In the genomic region with DNA sequence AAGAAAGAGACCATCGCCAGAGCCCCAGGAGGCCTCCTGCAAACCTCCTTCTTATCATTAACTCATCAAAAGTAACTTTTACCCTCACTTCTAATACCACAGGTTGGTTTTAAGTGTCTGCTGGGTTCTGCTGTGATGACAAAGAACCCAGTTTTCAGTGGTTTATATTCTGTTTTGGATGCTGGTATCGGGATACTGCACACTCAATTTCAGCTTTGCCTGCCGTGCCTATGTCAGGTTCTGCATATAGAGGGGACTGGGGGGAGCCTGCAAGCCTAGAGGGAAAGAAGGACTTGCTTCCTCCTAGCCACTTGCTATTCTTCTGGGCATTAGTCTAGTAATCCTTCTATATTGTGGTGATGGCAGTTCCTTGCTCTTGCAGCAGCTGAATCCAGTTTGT, we compare ENCODE assay signal across 27 cellular contexts.
DNase-seq lines count a peak whose midpoint lies in the region; ATAC-seq and TF ChIP-seq lines count a peak whose summit lies in the region.
"Had no signal": no experiment of that assay in that cellular context is flagged by ENCODE, and none has a peak within 500 bp of the region (broad histone marks: within the 10 kb centered on the region; RNA-seq: fewer than 3 reads in every experiment).

No MANE protein-coding gene starts in this region.

- H3K9me3 ChIP-seq in CD8-positive, alpha-beta memory T cell (ENCODE audit: low read length) = no peaks in the 10 kb centered on the region
- H3K9me3 ChIP-seq in OCI-LY3 (ENCODE audit: insufficient read depth, low read length) (no peaks in the 10 kb centered on the region), PC-3 (ENCODE audit: low read length) (no peaks in the 10 kb centered on the region)
- H3K9me3 ChIP-seq: breast epithelium, psoas muscle had no signal

- H3K27ac Mint-ChIP-seq in activated naive CD4-positive, alpha-beta T cell treated with anti-CD3 and anti-CD28 coated beads, Interleukin-2, amount 50 U/mL, for 72 hours = no peak overlapping the region
- H3K27ac Mint-ChIP-seq in CD8-positive, alpha-beta memory T cell = peak overlapping the region; percentile 43 to 93 (median 64)
- no peak overlapping the region for H3K27ac Mint-ChIP-seq in stimulated activated effector memory CD8-positive, alpha-beta T cell treated with anti-CD3 and anti-CD28 coated beads, Interleukin-12 subunit alpha, Interleukin-12 subunit beta, amount 100 ng/mL, for 72 hours
- H3K27ac Mint-ChIP-seq in Calu3 (ENCODE audit: unreplicated experiment) = no peak overlapping the region
- H3K27ac Mint-ChIP-seq: activated CD4-positive, alpha-beta T cell treated with anti-CD3 and anti-CD28 coated beads, Interleukin-2, amount 10 ng/mL, durations not matched to agents 7 days and 5 days; HFFc6; T-helper 1 cell treated with Interleukin-12 subunit alpha and Interleukin-12 subunit beta and Interleukin-4 antibody, amounts not matched to agents 30 μg/mL and 1 μg/mL, for 36 hours; type B pancreatic cell had no signal

- BruUV-seq in PC-3 (replicated peaks; lab: Mats Ljungman, UMichigan) = no TSS peak
- no TSS peak for BruUV-seq in Calu3 (replicated peaks; lab: Mats Ljungman, UMichigan)

- H3K9me2 ChIP-seq in PC-3 (replicated peaks; ENCODE audit: low read length) = no peaks in the 10 kb centered on the region

- no peaks in the 10 kb centered on the region for H3K36me3 Mint-ChIP-seq in activated naive CD4-positive, alpha-beta T cell treated with anti-CD3 and anti-CD28 coated beads, Interleukin-2, amount 50 U/mL, for 72 hours
- peaks cover 0 to 2% (median 0%) of the 10 kb centered on the region in 3 donors for H3K36me3 Mint-ChIP-seq in CD8-positive, alpha-beta memory T cell
- peaks cover 12% of the 10 kb centered on the region for H3K36me3 Mint-ChIP-seq in stimulated activated effector memory CD8-positive, alpha-beta T cell treated with anti-CD3 and anti-CD28 coated beads, Interleukin-12 subunit alpha, Interleukin-12 subunit beta, amount 100 ng/mL, for 72 hours
- no peaks in the 10 kb centered on the region for H3K36me3 Mint-ChIP-seq in Calu3 (ENCODE audit: insufficient read depth, unreplicated experiment)
- H3K36me3 Mint-ChIP-seq: type B pancreatic cell had no signal

- H3K4me2 ChIP-seq in OCI-LY3 (ENCODE audit: low read length) (peak overlapping the region; percentile 46), PC-3 (ENCODE audit: low read length) (no peak overlapping the region)
- H3K4me2 ChIP-seq: KMS-11 had no signal

- peaks cover 0 to 6% of the 10 kb centered on the region in 2 donors for H3K9me3 Mint-ChIP-seq in activated naive CD4-positive, alpha-beta T cell treated with anti-CD3 and anti-CD28 coated beads, Interleukin-2, amount 50 U/mL, for 72 hours
- peaks cover 0 to 2% (median 0%) of the 10 kb centered on the region in 5 donors for H3K9me3 Mint-ChIP-seq in CD8-positive, alpha-beta memory T cell
- no peaks in the 10 kb centered on the region for H3K9me3 Mint-ChIP-seq in stimulated activated effector memory CD8-positive, alpha-beta T cell treated with anti-CD3 and anti-CD28 coated beads, Interleukin-12 subunit alpha, Interleukin-12 subunit beta, amount 100 ng/mL, for 72 hours
- H3K9me3 Mint-ChIP-seq in Calu3 (ENCODE audit: low read depth, unreplicated experiment) = no peaks in the 10 kb centered on the region
- H3K9me3 Mint-ChIP-seq: HFFc6 had no signal

- ATAC-seq in activated naive CD4-positive, alpha-beta T cell treated with anti-CD3 and anti-CD28 coated beads, Interleukin-2, amount 50 U/mL, for 72 hours = peak; percentile 67 to 83
- peak; percentile 92 for ATAC-seq in stimulated activated effector memory CD8-positive, alpha-beta T cell treated with anti-CD3 and anti-CD28 coated beads, Interleukin-12 subunit alpha, Interleukin-12 subunit beta, amount 100 ng/mL, for 72 hours
- no peak for ATAC-seq in PC-3
- ATAC-seq: GM12878, psoas muscle had no signal

- H3K4me3 ChIP-seq in CD8-positive, alpha-beta memory T cell (ENCODE audit: low read length) = no peak overlapping the region
- 0 out of 2 replicates have a peak overlapping the region, but pooled peaks have one; percentile 8 for H3K4me3 ChIP-seq in OCI-LY3 (ENCODE audit: low read length)
- no peak overlapping the region for H3K4me3 ChIP-seq in PC-3 (ENCODE audit: low read length)
- H3K4me3 ChIP-seq: BLaER1 treated with 17β-estradiol and CSF1 and Interleukin-3, amounts not matched to agents 10 nM and 100 nM; breast epithelium; GM12878; left ventricle myocardium inferior; psoas muscle; sigmoid colon had no signal

- intact Hi-C loops in PC-3 (cut with micrococcal nuclease) (no loop called here), Calu3 (cut with micrococcal nuclease; ENCODE audit: unreplicated experiment) (no loop called here)

- no peaks in the 10 kb centered on the region for H3K79me2 ChIP-seq in OCI-LY3 (ENCODE audit: low read length)
- no peaks in the 10 kb centered on the region for H3K79me2 ChIP-seq in PC-3 (ENCODE audit: low read length)

- H3K36me3 ChIP-seq in CD8-positive, alpha-beta memory T cell (ENCODE audit: insufficient read depth, low read length) = no peaks in the 10 kb centered on the region
- H3K36me3 ChIP-seq in OCI-LY3 (replicated peaks; ENCODE audit: low read depth, low read length) (no peaks in the 10 kb centered on the region), PC-3 (ENCODE audit: low read depth, low read length) (no peaks in the 10 kb centered on the region)
- H3K36me3 ChIP-seq: BLaER1 treated with 17β-estradiol and CSF1 and Interleukin-3, amounts not matched to agents 10 nM and 100 nM; breast epithelium; left ventricle myocardium inferior; sigmoid colon had no signal

- peaks cover 24% of the 10 kb centered on the region for H3K4me1 ChIP-seq in CD8-positive, alpha-beta memory T cell (ENCODE audit: insufficient read depth, low read length)
- H3K4me1 ChIP-seq in OCI-LY3 (ENCODE audit: low read length) (peaks cover 12% of the 10 kb centered on the region), PC-3 (ENCODE audit: insufficient read depth, low read length) (no peaks in the 10 kb centered on the region)
- H3K4me1 ChIP-seq: breast epithelium, left ventricle myocardium inferior, psoas muscle, sigmoid colon had no signal

- CTCF ChIA-PET in CD8-positive, alpha-beta memory T cell (lab: Charles Lee) = interaction anchor here (0.7 kb wide), 1 partner anchor 260 kb away, joined by 3 read pairs; no protein-coding TSS in a partner anchor
- CTCF ChIA-PET in PC-3 (lab: Charles Lee) (no interaction called here), Calu3 (lab: Charles Lee) (no interaction called here)

- H3K27me3 ChIP-seq in CD8-positive, alpha-beta memory T cell (ENCODE audit: insufficient read depth, low read length, poor library complexity, severe bottlenecking) = no peaks in the 10 kb centered on the region
- H3K27me3 ChIP-seq in OCI-LY3 (ENCODE audit: low read depth, low read length) (peaks cover 48% of the 10 kb centered on the region), PC-3 (ENCODE audit: low read length) (no peaks in the 10 kb centered on the region)
- H3K27me3 ChIP-seq: BLaER1 treated with 17β-estradiol and CSF1 and Interleukin-3, amounts not matched to agents 10 nM and 100 nM; breast epithelium; sigmoid colon had no signal

- peak overlapping the region in 6 of 7 donors; percentile 15 to 82 (median 51) for H3K4me3 Mint-ChIP-seq in CD8-positive, alpha-beta memory T cell
- H3K4me3 Mint-ChIP-seq in stimulated activated effector memory CD8-positive, alpha-beta T cell treated with anti-CD3 and anti-CD28 coated beads, Interleukin-12 subunit alpha, Interleukin-12 subunit beta, amount 100 ng/mL, for 72 hours = no peak overlapping the region
- H3K4me3 Mint-ChIP-seq in Calu3 (ENCODE audit: low read depth, unreplicated experiment) = no peak overlapping the region
- H3K4me3 Mint-ChIP-seq: activated CD4-positive, alpha-beta T cell treated with anti-CD3 and anti-CD28 coated beads, Interleukin-2, amount 10 ng/mL, durations not matched to agents 7 days and 5 days; HFFc6; T-helper 1 cell treated with Interleukin-12 subunit alpha and Interleukin-12 subunit beta and Interleukin-4 antibody, amounts not matched to agents 30 μg/mL and 1 μg/mL, for 36 hours; type B pancreatic cell had no signal

- H3F3A ChIP-seq in PC-3 (ENCODE audit: low read length, unreplicated experiment) = no peaks in the 10 kb centered on the region

- no peak overlapping the region for H3K9ac ChIP-seq in OCI-LY3 (ENCODE audit: low read length)
- no peak overlapping the region for H3K9ac ChIP-seq in PC-3 (ENCODE audit: low read length)
- H3K9ac ChIP-seq: BLaER1 treated with 17β-estradiol and CSF1 and Interleukin-3, amounts not matched to agents 10 nM and 100 nM; KMS-11 had no signal

- H3K4me1 Mint-ChIP-seq in CD8-positive, alpha-beta memory T cell = peaks cover 59 to 70% (median 69%) of the 10 kb centered on the region in 3 donors
- peaks cover 57% of the 10 kb centered on the region for H3K4me1 Mint-ChIP-seq in stimulated activated effector memory CD8-positive, alpha-beta T cell treated with anti-CD3 and anti-CD28 coated beads, Interleukin-12 subunit alpha, Interleukin-12 subunit beta, amount 100 ng/mL, for 72 hours
- H3K4me1 Mint-ChIP-seq in Calu3 (ENCODE audit: low read depth, unreplicated experiment) = no peaks in the 10 kb centered on the region

- no peak overlapping the region; the same call in 1 of the 2 replicates for H2AFZ ChIP-seq in OCI-LY3 (ENCODE audit: low read depth, low read length)
- H2AFZ ChIP-seq in PC-3 (ENCODE audit: low read length) = no peak overlapping the region

- H3K27me3 Mint-ChIP-seq in CD8-positive, alpha-beta memory T cell = no peaks in the 10 kb centered on the region
- no peaks in the 10 kb centered on the region for H3K27me3 Mint-ChIP-seq in Calu3 (ENCODE audit: unreplicated experiment)
- H3K27me3 Mint-ChIP-seq: type B pancreatic cell had no signal

- 0 out of 2 replicates have a peak, but pooled peaks cover 7% of the 10 kb centered on the region for H4K20me1 ChIP-seq in OCI-LY3 (ENCODE audit: insufficient read depth, low read length)
- no peaks in the 10 kb centered on the region for H4K20me1 ChIP-seq in PC-3 (ENCODE audit: low read length)
- H4K20me1 ChIP-seq: BLaER1 treated with 17β-estradiol and CSF1 and Interleukin-3, amounts not matched to agents 10 nM and 100 nM had no signal

- H3K27ac ChIP-seq in CD8-positive, alpha-beta memory T cell (ENCODE audit: low read depth, low read length) = no peak overlapping the region
- H3K27ac ChIP-seq in OCI-LY3 (ENCODE audit: low read length) = no peak overlapping the region
- no peak overlapping the region for H3K27ac ChIP-seq in PC-3 (ENCODE audit: low read length)
- H3K27ac ChIP-seq: BLaER1 treated with 17β-estradiol and CSF1 and Interleukin-3, amounts not matched to agents 10 nM and 100 nM; breast epithelium; KMS-11; left ventricle myocardium inferior; psoas muscle; RWPE1; sigmoid colon had no signal

- no peak for DNase-seq in activated naive CD4-positive, alpha-beta T cell treated with anti-CD3 and anti-CD28 coated beads, Interleukin-2, amount 50 U/mL, for 72 hours (ENCODE audit: low spot score in 2 of 2)
- no peak for DNase-seq in activated naive CD4-positive, alpha-beta T cell (lab: John Stamatoyannopoulos, UW)
- DNase-seq in CD8-positive, alpha-beta memory T cell = no peak
- peak in 1 of 2 donors; percentile 61 for DNase-seq in stimulated activated effector memory CD8-positive, alpha-beta T cell treated with anti-CD3 and anti-CD28 coated beads, Interleukin-12 subunit alpha, Interleukin-12 subunit beta, amount 100 ng/mL, for 72 hours (ENCODE audit: low spot score in 2 of 2)
- DNase-seq in PC-3 = no peak
- no peak for DNase-seq in Calu3
- DNase-seq: activated CD4-positive, alpha-beta T cell treated with anti-CD3 and anti-CD28 coated beads, Interleukin-2, amount 10 ng/mL, durations not matched to agents 7 days and 5 days; activated gamma-delta T cell treated with Interleukin-2 at 50 U/mL for 16 hours; amniotic stem cell; HFFc6; left ventricle myocardium inferior; NCI-H1436 treated with DMSO at 0.1 percent for 48 hours; NCI-H345; NCI-H748 treated with DMSO at 0.1 percent for 48 hours; occipital lobe; psoas muscle; sigmoid colon; stimulated activated CD8-positive, alpha-beta memory T cell treated with anti-CD3 and anti-CD28 coated beads, Interleukin-4, amount 100 ng/mL, for 48 hours; substantia nigra had no signal

- TF ChIP-seq CTCF in OCI-LY3 (IDR thresholded peaks at IDR 0.05; ENCODE audit: low read depth, low read length) = no peak
- TF ChIP-seq CTCF in PC-3 (conservative IDR thresholded peaks at IDR 0.05; ENCODE audit: low read depth, low read length) = no peak
- no peak for TF ChIP-seq CTCF in Calu3 (IDR thresholded peaks at IDR 0.05; ENCODE audit: unreplicated experiment)

- POLR2A ChIA-PET in CD8-positive, alpha-beta memory T cell (lab: Charles Lee) = no interaction called here
- POLR2A ChIA-PET in PC-3 (lab: Charles Lee; ENCODE audit: unreplicated experiment) = no interaction called here

Comparison
In these comparisons a context has a peak if more than half of its experiments do, and no peak if none do; other contexts are left out.
1. H3K27ac Mint-ChIP-seq: peak in CD8-positive, alpha-beta memory T cell (8 of 8); none in activated naive CD4-positive, alpha-beta T cell treated with anti-CD3 and anti-CD28 coated beads, Interleukin-2, amount 50 U/mL, for 72 hours (0 of 2), stimulated activated effector memory CD8-positive, alpha-beta T cell treated with anti-CD3 and anti-CD28 coated beads, Interleukin-12 subunit alpha, Interleukin-12 subunit beta, amount 100 ng/mL, for 72 hours (single experiment) and Calu3 (single experiment).
2. H3K4me3 Mint-ChIP-seq: peak in CD8-positive, alpha-beta memory T cell (6 of 7); none in stimulated activated effector memory CD8-positive, alpha-beta T cell treated with anti-CD3 and anti-CD28 coated beads, Interleukin-12 subunit alpha, Interleukin-12 subunit beta, amount 100 ng/mL, for 72 hours (single experiment) and Calu3 (single experiment).